ENCODE assay signal across 24 cellular contexts in genomic region chr16:839643-840408, GRCh38. TPM values are rescaled to one million over a fixed set of nuclear protein-coding genes. Genes with fewer than 3 reads are reported as not detected.
DNase-seq lines count a peak whose midpoint lies in the region; ATAC-seq, FAIRE-seq and TF ChIP-seq lines count a peak whose summit lies in the region.
"Had no signal": no experiment of that assay in that cellular context is flagged by ENCODE, and none has a peak within 500 bp of the region (broad histone marks: within the 10 kb centered on the region; RNA-seq: fewer than 3 reads in every experiment).

No MANE protein-coding gene starts in this region.

- no peak overlapping the region for H3K27ac ChIP-seq in kidney (ENCODE audit: low read depth in 2 of 2, low read length in 2 of 2)
- H3K27ac ChIP-seq in spleen = no peak overlapping the region
- H3K27ac ChIP-seq: GM23248, KMS-11, SK-N-MC had no signal

- H3K9me3 ChIP-seq in kidney (ENCODE audit: control insufficient read depth in 1 of 2, low read length in 2 of 2) (peaks cover 3 to 9% of the 10 kb centered on the region in 2 donors), spleen (peaks cover 4 to 35% (median 30%) of the 10 kb centered on the region in 8 donors)

- intact Hi-C loops in kidney (cut with DNase I) (no loop called here), spleen (cut with DNase I; ENCODE audit: low total_unique reads) (no loop called here)

- ATAC-seq in GM18505 (IDR thresholded peaks at IDR 0.05; ENCODE audit: unreplicated experiment) = no peak
- no peak for ATAC-seq in omental fat pad (ENCODE audit: low FRiP score)

- DNase-seq in SHP77 (lab: John Stamatoyannopoulos, UW) (peak; percentile 35 to 40), SHP77 treated with DMSO at 0.1 percent for 48 hours (lab: John Stamatoyannopoulos, UW) (no peak), LHCN-M2 (ENCODE audit: low read depth) (peak; percentile 27), kidney (peak; percentile 70), spleen (peak; percentile 56), NCI-H1694 treated with DMSO at 0.1 percent for 48 hours (lab: John Stamatoyannopoulos, UW) (no peak), omental fat pad (ENCODE audit: low spot score) (no peak)
- DNase-seq: AML-193; Calu3; CD4-positive, alpha-beta T cell; DMS79; GM23248; NCI-H1092; NCI-H1694; NCI-H2107; NCI-H446; NK-92 treated with Interleukin-12 subunit alpha and Interleukin-12 subunit beta, amount 100 ng/mL, for 24 hours; OCI-M1; RPMI8226; T-helper 1 cell had no signal

- no peak overlapping the region for H3K9ac ChIP-seq in kidney (ENCODE audit: low read length in 2 of 2)
- H3K9ac ChIP-seq: GM23248, KMS-11 had no signal

- TF ChIP-seq CTCF in kidney (IDR thresholded peaks at IDR 0.05; ENCODE audit: borderline replicate concordance, extremely low read depth, insufficient read depth) = no peak
- TF ChIP-seq CTCF in spleen (IDR thresholded peaks at IDR 0.05 in 8 of 11, conservative IDR thresholded peaks at IDR 0.05 in 3 of 11) = no peak
- TF ChIP-seq CTCF in omental fat pad (IDR thresholded peaks at IDR 0.05) = no peak

- FAIRE-seq in kidney (lab: Jason Lieb, UNC) = no peak

- TF ChIP-seq POLR2A in spleen (IDR thresholded peaks at IDR 0.05) = no peak
- TF ChIP-seq POLR2A in GM18505 (IDR thresholded peaks at IDR 0.05; ENCODE audit: borderline replicate concordance, extremely low read depth, insufficient read depth, insufficient read length) = no peak

- no peak overlapping the region for H3K4me3 ChIP-seq in kidney (ENCODE audit: low read length in 2 of 2)
- H3K4me3 ChIP-seq in spleen = no peak overlapping the region
- H3K4me3 ChIP-seq: GM23248, SK-N-MC had no signal

- 75 to 86% (median 80%) methylated on average over 15 to 24 of the region's 24 CpGs for WGBS in spleen, 5 donors

- no peaks in the 10 kb centered on the region for H3K36me3 ChIP-seq in kidney (ENCODE audit: control insufficient read depth in 1 of 2, insufficient read depth in 2 of 2, low read length in 2 of 2)
- H3K36me3 ChIP-seq in spleen = no peaks in the 10 kb centered on the region

- no peaks in the 10 kb centered on the region for H3K4me1 ChIP-seq in kidney (ENCODE audit: control insufficient read depth in 1 of 2, insufficient read depth in 1 of 2, low read depth in 1 of 2, low read length in 2 of 2)
- H3K4me1 ChIP-seq in spleen = peaks cover 0 to 27% (median 13%) of the 10 kb centered on the region in 6 donors

- peaks cover 0 to 67% (median 0%) of the 10 kb centered on the region in 7 donors for H3K27me3 ChIP-seq in spleen (replicated peaks in 1 of 7)

RNA-seq across cellular contexts. Expression of gene GNG13, which starts 39.3 kb away (rescaled TPM):
- total RNA-seq in LHCN-M2 (2014; rRNA removed) (not detected in 2 replicates), kidney (not detected), spleen (not detected), omental fat pad (not detected)
- 0.07 TPM for polyA plus RNA-seq in LHCN-M2 (2012)
- polyA plus RNA-seq in kidney (ENCODE audit: insufficient read depth, low read depth, low replicate concordance) (not detected), spleen (not detected)
- total RNA-seq: Calu3; CD4-positive, alpha-beta T cell; GM23248; MCF 10A had no signal
- polyA plus RNA-seq: GM23248 had no signal

RNA-seq across cellular contexts. Expression of gene CHTF18, which starts 51.4 kb away (rescaled TPM):
- total RNA-seq in LHCN-M2 (2014; rRNA removed) (39.2 and 51.2 TPM in 2 replicates), kidney (16.0 TPM), spleen (10 to 100 TPM in 6 of 7 donors, 1 to 10 TPM in 1; 8.9 to 30.2 (median 18.5) TPM), omental fat pad (10 to 100 TPM in 1 of 4 donors, 1 to 10 TPM in 3; 2.8 to 10.7 (median 4.6) TPM)
- 15.1 TPM for polyA plus RNA-seq in LHCN-M2 (2012)
- polyA plus RNA-seq in kidney (ENCODE audit: insufficient read depth, low read depth, low replicate concordance) (4.2 TPM), spleen (10 to 100 TPM; 23.6 to 55.0 (median 32.3) TPM)

RNA-seq across cellular contexts. Expression of gene RPUSD1, which starts 51.6 kb away (rescaled TPM):
- 46.0 and 56.6 TPM in 2 replicates for total RNA-seq in LHCN-M2 (2014; rRNA removed)
- 23.2 TPM for polyA plus RNA-seq in LHCN-M2 (2012)
- 16.9 TPM for total RNA-seq in kidney
- 15.1 TPM for polyA plus RNA-seq in kidney (ENCODE audit: insufficient read depth, low read depth, low replicate concordance)
- total RNA-seq in spleen = 10 to 100 TPM; 18.8 to 28.7 (median 22.0) TPM
- polyA plus RNA-seq in spleen = 10 to 100 TPM; 17.9 to 34.2 (median 19.9) TPM
- 10 to 100 TPM in 3 of 4 donors, 1 to 10 TPM in 1; 9.6 to 20.9 (median 13.7) TPM for total RNA-seq in omental fat pad

Comparison
In these comparisons a context has a peak if more than half of its experiments do, and no peak if none do; other contexts are left out.
1. DNase-seq: peak in SHP77 (2 of 2), LHCN-M2 (single experiment), kidney (single experiment) and spleen (single experiment); none in SHP77 treated with DMSO at 0.1 percent for 48 hours (single experiment), NCI-H1694 treated with DMSO at 0.1 percent for 48 hours (single experiment) and omental fat pad (single experiment).